28 cellular contexts compared by ENCODE assay signal in the genomic region with DNA sequence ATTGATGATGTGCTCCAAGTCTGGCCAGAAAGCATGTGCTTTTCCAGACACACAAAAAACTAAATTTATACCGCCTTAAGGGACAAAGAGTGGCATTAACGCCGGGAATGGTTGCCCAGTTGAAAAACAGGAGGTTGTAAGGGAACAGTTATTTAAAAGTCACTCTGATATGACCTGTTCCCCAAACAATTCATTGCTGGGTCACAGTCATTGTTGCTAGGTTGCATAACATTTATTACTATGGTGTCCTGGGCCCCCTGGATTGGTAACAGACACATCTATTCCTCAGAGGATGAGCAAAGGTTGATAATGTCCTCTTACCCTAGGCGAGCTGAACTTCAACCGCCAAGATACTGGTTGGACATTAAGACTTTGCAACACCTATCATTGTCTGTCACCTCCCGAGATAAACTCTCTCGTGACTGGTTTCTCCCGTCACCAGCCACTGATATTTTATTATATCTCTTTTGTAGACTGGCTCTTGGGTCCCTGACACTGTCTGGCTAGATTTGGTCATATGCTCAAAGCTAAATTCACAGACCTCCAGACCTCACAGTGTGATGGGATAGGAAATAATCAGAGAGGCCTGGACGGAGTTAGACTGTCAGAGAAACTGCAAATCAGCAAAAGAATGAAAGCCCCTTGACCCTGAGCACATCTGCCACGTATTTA.
"Had no signal": no experiment of that assay in that cellular context is flagged by ENCODE, and none has a peak within 500 bp of the region (broad histone marks: within the 10 kb centered on the region; RNA-seq: fewer than 3 reads in every experiment).

No MANE protein-coding gene starts in this region.

- H3K9me3 ChIP-seq: gastroesophageal sphincter, neutrophil, ovary, right lobe of liver, stomach, suprapubic skin, tibial nerve had no signal

- H3K9me3 Mint-ChIP-seq: activated CD4-positive, alpha-beta T cell treated with anti-CD3 and anti-CD28 coated beads, Interleukin-2, amount 10 ng/mL, durations not matched to agents 24 days and 14 days; dendritic cell treated with granulocyte-macrophage colony-stimulating factor and Interleukin-4, amounts not matched to agents 40 ng/mL and 50 ng/mL, for 4 days; stimulated activated memory B cell treated with anti-CD40 and anti-IgM and Interleukin-4, amounts not matched to agents 10 μg/mL and 1 μg/mL and 100 μg/mL, for 72 hours had no signal

- H3K4me3 Mint-ChIP-seq: activated CD4-positive, alpha-beta memory T cell treated with anti-CD3 and anti-CD28 coated beads, Interleukin-2, amount 10 ng/mL, durations not matched to agents 7 days and 5 days; activated CD4-positive, alpha-beta T cell treated with anti-CD3 and anti-CD28 coated beads, Interleukin-2, amount 10 ng/mL, durations not matched to agents 24 days and 14 days; activated naive CD4-positive, alpha-beta T cell treated with anti-CD3 and anti-CD28 coated beads, Interleukin-2, amount 10 ng/mL, durations not matched to agents 7 days and 5 days; dendritic cell treated with granulocyte-macrophage colony-stimulating factor and Interleukin-4, amounts not matched to agents 40 ng/mL and 50 ng/mL, for 4 days; natural killer cell; stimulated activated memory B cell treated with anti-CD40 and anti-IgM and Interleukin-4, amounts not matched to agents 10 μg/mL and 1 μg/mL and 100 μg/mL, for 72 hours; T-helper 17 cell had no signal

- DNase-seq: activated CD4-positive, alpha-beta memory T cell treated with anti-CD3 and anti-CD28 coated beads, Interleukin-2, amount 10 ng/mL, durations not matched to agents 7 days and 5 days; activated CD4-positive, alpha-beta T cell treated with anti-CD3 and anti-CD28 coated beads, Interleukin-2, amount 10 ng/mL, durations not matched to agents 24 days and 14 days; activated effector memory CD4-positive, alpha-beta T cell treated with anti-CD3 and anti-CD28 coated beads, Interleukin-2, amount 50 U/mL, for 16 hours; activated naive CD4-positive, alpha-beta T cell treated with anti-CD3 and anti-CD28 coated beads, Interleukin-2, amount 10 ng/mL, durations not matched to agents 7 days and 5 days; activated T-cell treated with anti-CD3 and anti-CD28 coated beads for 4 hours; caudate nucleus; effector memory CD4-positive, alpha-beta T cell; head of caudate nucleus; hypothalamus; midbrain; natural killer cell; ovary; right lobe of liver; stimulated activated CD4-positive, alpha-beta T cell treated with anti-CD3 and anti-CD28 coated beads, Interleukin-15, amount 100 ng/mL, for 24 hours; stomach; SW 1271; T-helper 17 cell had no signal

- H3K27ac Mint-ChIP-seq: activated CD4-positive, alpha-beta memory T cell treated with anti-CD3 and anti-CD28 coated beads, Interleukin-2, amount 10 ng/mL, durations not matched to agents 7 days and 5 days; activated CD4-positive, alpha-beta T cell treated with anti-CD3 and anti-CD28 coated beads, Interleukin-2, amount 10 ng/mL, durations not matched to agents 24 days and 14 days; activated naive CD4-positive, alpha-beta T cell treated with anti-CD3 and anti-CD28 coated beads, Interleukin-2, amount 10 ng/mL, durations not matched to agents 7 days and 5 days; dendritic cell treated with granulocyte-macrophage colony-stimulating factor and Interleukin-4, amounts not matched to agents 40 ng/mL and 50 ng/mL, for 4 days; natural killer cell; stimulated activated memory B cell treated with anti-CD40 and anti-IgM and Interleukin-4, amounts not matched to agents 10 μg/mL and 1 μg/mL and 100 μg/mL, for 72 hours; T-helper 17 cell had no signal

- H3K27me3 ChIP-seq: gastroesophageal sphincter, neutrophil, ovary, right lobe of liver, stomach, suprapubic skin, tibial nerve had no signal

- H3K36me3 ChIP-seq: esophagus muscularis mucosa, gastroesophageal sphincter, neutrophil, ovary, right lobe of liver, stomach, suprapubic skin, tibial nerve had no signal

- H3K27ac ChIP-seq: esophagus muscularis mucosa, gastroesophageal sphincter, neutrophil, ovary, right lobe of liver, stomach, suprapubic skin, tibial nerve, VCaP had no signal

- H3K36me3 Mint-ChIP-seq: activated naive CD4-positive, alpha-beta T cell treated with anti-CD3 and anti-CD28 coated beads, Interleukin-2, amount 10 ng/mL, durations not matched to agents 7 days and 5 days; natural killer cell; stimulated activated memory B cell treated with anti-CD40 and anti-IgM and Interleukin-4, amounts not matched to agents 10 μg/mL and 1 μg/mL and 100 μg/mL, for 72 hours had no signal

- H3K4me3 ChIP-seq: esophagus muscularis mucosa, gastroesophageal sphincter, ovary, right lobe of liver, smooth muscle cell, stomach, suprapubic skin, tibial nerve had no signal

- ATAC-seq: activated CD4-positive, CD25-positive, alpha-beta regulatory T cell treated with anti-CD3 and anti-CD28 coated beads, Interleukin-2, amount 50 U/mL, for 24 hours; gastroesophageal sphincter; left ventricle myocardium superior; natural killer cell; right lobe of liver; stimulated activated memory B cell treated with anti-CD40 and anti-IgM and Interleukin-4, amounts not matched to agents 10 μg/mL and 1 μg/mL and 100 μg/mL, for 72 hours; T-helper 17 cell had no signal

- H3K4me1 ChIP-seq: esophagus muscularis mucosa, right lobe of liver had no signal

- H3K4me1 Mint-ChIP-seq: activated CD4-positive, alpha-beta memory T cell treated with anti-CD3 and anti-CD28 coated beads, Interleukin-2, amount 10 ng/mL, durations not matched to agents 7 days and 5 days; activated CD4-positive, alpha-beta T cell treated with anti-CD3 and anti-CD28 coated beads, Interleukin-2, amount 10 ng/mL, durations not matched to agents 24 days and 14 days; activated naive CD4-positive, alpha-beta T cell treated with anti-CD3 and anti-CD28 coated beads, Interleukin-2, amount 10 ng/mL, durations not matched to agents 7 days and 5 days; natural killer cell; stimulated activated memory B cell treated with anti-CD40 and anti-IgM and Interleukin-4, amounts not matched to agents 10 μg/mL and 1 μg/mL and 100 μg/mL, for 72 hours; T-helper 17 cell had no signal

- H3K27me3 Mint-ChIP-seq: activated CD4-positive, alpha-beta memory T cell treated with anti-CD3 and anti-CD28 coated beads, Interleukin-2, amount 10 ng/mL, durations not matched to agents 7 days and 5 days; activated CD4-positive, alpha-beta T cell treated with anti-CD3 and anti-CD28 coated beads, Interleukin-2, amount 10 ng/mL, durations not matched to agents 24 days and 14 days; activated naive CD4-positive, alpha-beta T cell treated with anti-CD3 and anti-CD28 coated beads, Interleukin-2, amount 10 ng/mL, durations not matched to agents 7 days and 5 days; dendritic cell treated with granulocyte-macrophage colony-stimulating factor and Interleukin-4, amounts not matched to agents 40 ng/mL and 50 ng/mL, for 4 days; T-helper 17 cell had no signal
